In the genomic region with DNA sequence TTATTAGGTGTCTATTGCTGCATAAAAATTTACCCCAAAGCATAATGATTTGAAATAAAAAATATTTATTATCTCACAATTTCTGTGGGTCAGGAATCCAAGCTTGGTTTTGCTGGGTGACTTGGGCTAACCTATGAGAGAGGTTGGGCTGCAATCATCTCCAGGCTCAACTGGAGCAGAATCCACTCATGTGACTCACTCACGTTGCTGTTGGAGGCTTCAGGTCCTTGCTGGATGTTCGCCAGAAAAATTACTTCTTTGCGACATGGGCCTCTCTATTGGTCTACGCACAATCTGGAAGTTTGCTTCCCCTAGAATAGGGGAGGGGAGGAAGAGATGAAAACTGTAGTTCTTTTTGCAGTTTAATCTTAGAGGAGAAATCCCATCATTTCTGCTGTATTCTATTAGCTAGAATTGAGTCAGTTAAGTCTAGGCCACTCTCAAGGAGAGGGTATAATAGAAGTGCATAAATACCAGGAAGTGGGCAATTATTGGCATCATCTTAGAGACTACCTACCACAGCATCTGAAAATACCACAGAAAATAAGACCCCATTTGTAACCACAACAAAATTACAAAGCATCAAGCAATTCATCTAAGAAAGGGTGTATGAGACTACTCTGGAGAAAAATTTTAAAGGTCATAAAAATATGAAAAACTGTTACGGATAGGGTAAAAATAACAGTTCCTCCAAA, we compare ENCODE assay signal across 24 cellular contexts. TPM values are rescaled to one million over a fixed set of nuclear protein-coding genes. Genes with fewer than 3 reads are reported as not detected.
DNase-seq lines count a peak whose midpoint lies in the region; ATAC-seq and TF ChIP-seq lines count a peak whose summit lies in the region.
"Had no signal": no experiment of that assay in that cellular context is flagged by ENCODE, and none has a peak within 500 bp of the region (broad histone marks: within the 10 kb centered on the region; RNA-seq: fewer than 3 reads in every experiment).

No MANE protein-coding gene starts in this region.

- H3K27ac ChIP-seq in breast epithelium (no peak overlapping the region), mammary epithelial cell (ENCODE audit: insufficient read depth, low read depth, low read length) (no peak overlapping the region)
- H3K27ac ChIP-seq: ascending aorta, heart left ventricle, suprapubic skin, vagina had no signal

- no peak overlapping the region for H3K4me2 ChIP-seq in mammary epithelial cell (ENCODE audit: insufficient read depth, low read depth, low read length)

- H3K36me3 ChIP-seq in breast epithelium (no peaks in the 10 kb centered on the region), mammary epithelial cell (ENCODE audit: insufficient read depth, low read length) (no peaks in the 10 kb centered on the region)
- H3K36me3 ChIP-seq: ascending aorta, heart left ventricle, suprapubic skin, vagina had no signal

- no peak overlapping the region for H2AFZ ChIP-seq in mammary epithelial cell (ENCODE audit: low read depth, low read length)

- DNase-seq in MCF 10A (ENCODE audit: unreplicated experiment) (peak; percentile 74), breast epithelium (ENCODE audit: low spot score in 2 of 2) (no peak), NB4 (ENCODE audit: low read depth) (peak; percentile 28), mammary epithelial cell (peak; percentile 54), DMS153 treated with DMSO at 0.1 percent for 48 hours (lab: John Stamatoyannopoulos, UW; ENCODE audit: unreplicated experiment) (no peak)
- DNase-seq in activated naive CD4-positive, alpha-beta T cell (lab: John Stamatoyannopoulos, UW) = no peak
- no peak for DNase-seq in activated CD4-positive, alpha-beta memory T cell treated with anti-CD3 and anti-CD28 coated beads, Interleukin-2, amount 10 ng/mL, durations not matched to agents 7 days and 5 days
- DNase-seq: activated CD4-positive, alpha-beta T cell treated with anti-CD3 and anti-CD28 coated beads, Interleukin-2, amount 10 ng/mL, durations not matched to agents 24 days and 14 days; activated naive CD4-positive, alpha-beta T cell treated with anti-CD3 and anti-CD28 coated beads for 36 hours; DMS 273 treated with DMSO at 0.1 percent for 48 hours; effector memory CD8-positive, alpha-beta T cell; heart left ventricle; Karpas-422; NCI-H1436; nucleus accumbens; stimulated activated CD4-positive, alpha-beta T cell treated with anti-CD3 and anti-CD28 coated beads, Interleukin-12 subunit alpha, Interleukin-12 subunit beta, amount 100 ng/mL, for 4 hours had no signal

- TF ChIP-seq POLR2A in breast epithelium (IDR thresholded peaks at IDR 0.05) (no peak), NB4 (IDR thresholded peaks at IDR 0.05; ENCODE audit: extremely low read depth, insufficient read length) (no peak)

- peaks cover 29% of the 10 kb centered on the region for H3K4me1 Mint-ChIP-seq in MCF 10A (ENCODE audit: insufficient read depth, unreplicated experiment)
- peaks cover 11% of the 10 kb centered on the region for H3K4me1 Mint-ChIP-seq in activated CD4-positive, alpha-beta memory T cell treated with anti-CD3 and anti-CD28 coated beads, Interleukin-2, amount 10 ng/mL, durations not matched to agents 7 days and 5 days

- no peak overlapping the region for H3K9ac ChIP-seq in mammary epithelial cell (ENCODE audit: insufficient read depth, low read length)

- H3K9me3 ChIP-seq in breast epithelium = no peaks in the 10 kb centered on the region
- H3K9me3 ChIP-seq in mammary epithelial cell (replicated peaks; ENCODE audit: insufficient read depth, low read length) = no peaks in the 10 kb centered on the region
- H3K9me3 ChIP-seq: ascending aorta, heart left ventricle, suprapubic skin, vagina had no signal

- H3K27ac Mint-ChIP-seq in MCF 10A (ENCODE audit: low read depth, unreplicated experiment) = peak overlapping the region; percentile 47
- no peak overlapping the region for H3K27ac Mint-ChIP-seq in activated CD4-positive, alpha-beta memory T cell treated with anti-CD3 and anti-CD28 coated beads, Interleukin-2, amount 10 ng/mL, durations not matched to agents 7 days and 5 days
- H3K27ac Mint-ChIP-seq: activated CD4-positive, alpha-beta T cell treated with anti-CD3 and anti-CD28 coated beads, Interleukin-2, amount 10 ng/mL, durations not matched to agents 24 days and 14 days; activated naive CD4-positive, alpha-beta T cell treated with anti-CD3 and anti-CD28 coated beads for 36 hours; CD14-positive monocyte; effector memory CD8-positive, alpha-beta T cell had no signal

- in situ Hi-C loops in mammary epithelial cell (cut with MboI; ENCODE audit: low sequenced_read_pairs in 2 of 2) = no loop called here

- 59% methylated on average over 5 of the region's 5 CpGs for WGBS in mammary epithelial cell (ENCODE audit: low coverage, missing lambda C conversion rate)

- dilution Hi-C loops in mammary epithelial cell (cut with HindIII; ENCODE audit: low sequenced_read_pairs) = no loop called here

- no peaks in the 10 kb centered on the region for H3K27me3 Mint-ChIP-seq in MCF 10A (ENCODE audit: insufficient read depth, unreplicated experiment)
- H3K27me3 Mint-ChIP-seq in activated CD4-positive, alpha-beta memory T cell treated with anti-CD3 and anti-CD28 coated beads, Interleukin-2, amount 10 ng/mL, durations not matched to agents 7 days and 5 days = peaks cover 29% of the 10 kb centered on the region
- H3K27me3 Mint-ChIP-seq: effector memory CD8-positive, alpha-beta T cell had no signal

- TF ChIP-seq CTCF in MCF 10A (IDR thresholded peaks at IDR 0.05; ENCODE audit: unreplicated experiment) = no peak
- no peak for TF ChIP-seq CTCF in breast epithelium (IDR thresholded peaks at IDR 0.05)
- TF ChIP-seq CTCF in NB4 (IDR thresholded peaks at IDR 0.05; ENCODE audit: low read depth, low read length) = no peak
- TF ChIP-seq CTCF in mammary epithelial cell (conservative IDR thresholded peaks at IDR 0.05 in 1 of 2, IDR thresholded peaks at IDR 0.05 in 1 of 2; ENCODE audit: extremely low read depth in 1 of 2, insufficient read depth in 1 of 2, low read depth in 1 of 2, low read length in 2 of 2) = no peak

- H3K4me3 ChIP-seq in breast epithelium (no peak overlapping the region), NB4 (ENCODE audit: low read depth, low read length) (no peak overlapping the region), mammary epithelial cell (replicated peaks in 1 of 3; ENCODE audit: insufficient read depth in 1 of 3, low read depth in 2 of 3, low read length in 3 of 3) (no peak overlapping the region)
- H3K4me3 ChIP-seq: ascending aorta, heart left ventricle, suprapubic skin, vagina had no signal

- intact Hi-C loops in MCF 10A (cut with micrococcal nuclease) = no loop called here
- intact Hi-C loops in breast epithelium (cut with DNase I; ENCODE audit: low total_unique reads) = no loop called here
- intact Hi-C loops in mammary epithelial cell (cut with micrococcal nuclease) = no loop called here

- H4K20me1 ChIP-seq in mammary epithelial cell (ENCODE audit: insufficient read depth, low read length) = no peaks in the 10 kb centered on the region

- ATAC-seq in HG02970 (IDR thresholded peaks at IDR 0.05; ENCODE audit: low FRiP score, unreplicated experiment) = no peak
- ATAC-seq: effector memory CD8-positive, alpha-beta T cell; heart left ventricle had no signal

- H3K9me3 Mint-ChIP-seq in MCF 10A (ENCODE audit: unreplicated experiment) = no peaks in the 10 kb centered on the region
- no peaks in the 10 kb centered on the region for H3K9me3 Mint-ChIP-seq in activated CD4-positive, alpha-beta memory T cell treated with anti-CD3 and anti-CD28 coated beads, Interleukin-2, amount 10 ng/mL, durations not matched to agents 7 days and 5 days
- H3K9me3 Mint-ChIP-seq: activated naive CD4-positive, alpha-beta T cell treated with anti-CD3 and anti-CD28 coated beads for 36 hours; effector memory CD8-positive, alpha-beta T cell had no signal

- H3K4me3 Mint-ChIP-seq in MCF 10A (ENCODE audit: unreplicated experiment) = no peak overlapping the region
- no peak overlapping the region for H3K4me3 Mint-ChIP-seq in activated CD4-positive, alpha-beta memory T cell treated with anti-CD3 and anti-CD28 coated beads, Interleukin-2, amount 10 ng/mL, durations not matched to agents 7 days and 5 days
- H3K4me3 Mint-ChIP-seq: activated CD4-positive, alpha-beta T cell treated with anti-CD3 and anti-CD28 coated beads, Interleukin-2, amount 10 ng/mL, durations not matched to agents 24 days and 14 days; activated naive CD4-positive, alpha-beta T cell treated with anti-CD3 and anti-CD28 coated beads for 36 hours; CD14-positive monocyte; effector memory CD8-positive, alpha-beta T cell had no signal

- H3K4me1 ChIP-seq in breast epithelium (no peaks in the 10 kb centered on the region), mammary epithelial cell (ENCODE audit: insufficient read depth, low read length) (peaks cover 18% of the 10 kb centered on the region)
- H3K4me1 ChIP-seq: ascending aorta, suprapubic skin, vagina had no signal

- no peaks in the 10 kb centered on the region for H3K36me3 Mint-ChIP-seq in MCF 10A (ENCODE audit: insufficient read depth, unreplicated experiment)
- no peaks in the 10 kb centered on the region for H3K36me3 Mint-ChIP-seq in activated CD4-positive, alpha-beta memory T cell treated with anti-CD3 and anti-CD28 coated beads, Interleukin-2, amount 10 ng/mL, durations not matched to agents 7 days and 5 days (ENCODE audit: low read depth)
- H3K36me3 Mint-ChIP-seq: CD14-positive monocyte had no signal

- no peaks in the 10 kb centered on the region for H3K79me2 ChIP-seq in mammary epithelial cell (ENCODE audit: insufficient read depth, low read length)

- CTCF ChIA-PET in MCF 10A (lab: Yijun Ruan, JAX) = interaction anchor here (0.6 to 1.3 kb wide), 3 partner anchors 9 to 74 kb away, joined by 3 read pairs; no protein-coding TSS in a partner anchor
- CTCF ChIA-PET in mammary epithelial cell (lab: Charles Lee; ENCODE audit: low non-redundant PET) = no interaction called here
- CTCF ChIA-PET in activated CD4-positive, alpha-beta memory T cell treated with anti-CD3 and anti-CD28 coated beads, Interleukin-2, amount 10 ng/mL, durations not matched to agents 7 days and 5 days (lab: Charles Lee) = interaction anchor here (1.0 kb wide), 1 partner anchor 67 kb away, joined by 3 read pairs; no protein-coding TSS in a partner anchor

- H3K27me3 ChIP-seq in breast epithelium = no peaks in the 10 kb centered on the region
- no peaks in the 10 kb centered on the region for H3K27me3 ChIP-seq in mammary epithelial cell (ENCODE audit: insufficient read depth, low read length)
- H3K27me3 ChIP-seq: ascending aorta, heart left ventricle, suprapubic skin, vagina had no signal

- POLR2A ChIA-PET in MCF 10A (lab: Yijun Ruan, JAX) = interaction anchor here (0.6 to 1.0 kb wide), 3 partner anchors 21 to 540 kb away, joined by 3 read pairs; no protein-coding TSS in a partner anchor
- POLR2A ChIA-PET in activated CD4-positive, alpha-beta memory T cell treated with anti-CD3 and anti-CD28 coated beads, Interleukin-2, amount 10 ng/mL, durations not matched to agents 7 days and 5 days (lab: Charles Lee) = interaction anchor here (0.8 kb wide), 1 partner anchor 14 kb away, joined by 4 read pairs; no protein-coding TSS in a partner anchor

- BruUV-seq in MCF 10A (replicated peaks; lab: Mats Ljungman, UMichigan) (no TSS peak), mammary epithelial cell (replicated peaks; lab: Mats Ljungman, UMichigan) (no TSS peak)

RNA-seq across cellular contexts. Expression of a gene that starts 5.7 kb away (rescaled TPM):
- total RNA-seq in MCF 10A (2022) (not detected in 2 replicates), breast epithelium (under 1 TPM in 1 of 3 donors, not detected in 2; 0.44 TPM), mammary epithelial cell (not detected)
- not detected for polyA plus RNA-seq in mammary epithelial cell
- polyA minus RNA-seq in mammary epithelial cell = not detected
- 1 to 10 TPM; 3.6 to 3.9 TPM for total RNA-seq in activated CD4-positive, alpha-beta memory T cell treated with anti-CD3 and anti-CD28 coated beads, Interleukin-2, amount 10 ng/mL, durations not matched to agents 7 days and 5 days
- total RNA-seq: ascending aorta, lower leg skin, myocyte, suprapubic skin, vagina had no signal
- polyA plus RNA-seq: AG04450, CD14-positive monocyte, heart left ventricle had no signal

Comparison
In these comparisons a context has a peak if more than half of its experiments do, and no peak if none do; other contexts are left out.
1. DNase-seq: peak in MCF 10A (single experiment), NB4 (single experiment) and mammary epithelial cell (single experiment); none in breast epithelium (0 of 2), activated naive CD4-positive, alpha-beta T cell (0 of 4), DMS153 treated with DMSO at 0.1 percent for 48 hours (single experiment) and activated CD4-positive, alpha-beta memory T cell treated with anti-CD3 and anti-CD28 coated beads, Interleukin-2, amount 10 ng/mL, durations not matched to agents 7 days and 5 days (single experiment).